ENCODE assay signal across 12 cellular contexts in the genomic region with DNA sequence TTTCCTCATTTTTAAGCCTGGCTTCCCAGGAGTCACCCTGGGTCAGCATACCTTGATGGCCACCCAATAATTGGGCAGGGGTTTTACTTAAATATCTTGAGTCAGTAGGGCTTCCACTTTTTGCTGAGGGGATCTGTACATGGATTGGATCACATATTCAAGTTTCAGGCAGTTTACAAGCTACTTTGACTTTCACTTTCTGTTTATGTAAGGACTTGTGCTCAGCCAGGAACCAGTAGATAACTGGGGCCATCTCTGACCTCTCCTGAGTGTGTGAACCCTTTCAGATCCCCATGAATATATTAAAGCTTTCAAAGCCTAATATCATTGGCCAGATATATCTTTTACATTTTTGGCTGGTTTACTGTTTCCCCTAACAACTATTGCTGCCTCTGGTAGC. TPM values are rescaled to one million over a fixed set of nuclear protein-coding genes. Genes with fewer than 3 reads are reported as not detected.
DNase-seq lines count a peak whose midpoint lies in the region; ATAC-seq, FAIRE-seq and TF ChIP-seq lines count a peak whose summit lies in the region.
"Had no signal": no experiment of that assay in that cellular context is flagged by ENCODE, and none has a peak within 500 bp of the region (broad histone marks: within the 10 kb centered on the region; RNA-seq: fewer than 3 reads in every experiment).

No MANE protein-coding gene starts in this region.

- H3K79me2 ChIP-seq in astrocyte (ENCODE audit: insufficient read depth, low read length): no peaks in the 10 kb centered on the region

- FAIRE-seq in astrocyte (lab: Jason Lieb, UNC): no peak

- no peaks in the 10 kb centered on the region for H3K4me1 Mint-ChIP-seq in astrocyte (ENCODE audit: low read depth, unreplicated experiment)

- H3K27me3 Mint-ChIP-seq in astrocyte (ENCODE audit: low read depth, unreplicated experiment): no peaks in the 10 kb centered on the region

- no peaks in the 10 kb centered on the region for H4K20me1 ChIP-seq in astrocyte (ENCODE audit: insufficient read depth, low read length)

- H3K4me1 ChIP-seq in astrocyte (ENCODE audit: insufficient read depth, low read length): no peaks in the 10 kb centered on the region
- H3K4me1 ChIP-seq in SJCRH30: no peaks in the 10 kb centered on the region
- H3K4me1 ChIP-seq in heart right ventricle: no peaks in the 10 kb centered on the region
- H3K4me1 ChIP-seq: gastroesophageal sphincter had no signal

- H3K27ac Mint-ChIP-seq in astrocyte (ENCODE audit: unreplicated experiment): peak overlapping the region; percentile 71
- H3K27ac Mint-ChIP-seq: activated T-cell treated with anti-CD3 and anti-CD28 coated beads, Interleukin-2, amount 50 U/mL, for 72 hours had no signal

- no peak overlapping the region for H3K4me3 Mint-ChIP-seq in astrocyte (ENCODE audit: unreplicated experiment)

- ATAC-seq in GM18499 (IDR thresholded peaks at IDR 0.05; ENCODE audit: insufficient read depth, unreplicated experiment) (peak; percentile 90), GM21526 (IDR thresholded peaks at IDR 0.05; ENCODE audit: low FRiP score, unreplicated experiment) (peak; percentile 91), HG03432 (IDR thresholded peaks at IDR 0.05; ENCODE audit: unreplicated experiment) (peak; percentile 95), heart right ventricle (no peak), left colon (no peak)
- no peak for ATAC-seq in stimulated activated naive CD8-positive, alpha-beta T cell treated with anti-CD3 and anti-CD28 coated beads, Interleukin-15, Interleukin-2, amounts not matched to agents 100 U/mL and 50 U/mL, for 24 hours
- ATAC-seq: activated T-cell treated with anti-CD3 and anti-CD28 coated beads, Interleukin-2, amount 50 U/mL, for 72 hours; gastroesophageal sphincter had no signal

- DNase-seq in astrocyte (ENCODE audit: low read depth) (no peak), SJCRH30 (no peak), heart right ventricle (no peak), left colon (no peak)
- no peak for DNase-seq in stimulated activated naive CD8-positive, alpha-beta T cell treated with anti-CD3 and anti-CD28 coated beads, Interleukin-15, Interleukin-2, amounts not matched to agents 100 U/mL and 50 U/mL, for 24 hours
- DNase-seq: activated T-cell treated with anti-CD3 and anti-CD28 coated beads, Interleukin-2, amount 50 U/mL, for 72 hours; trophoblast cell had no signal

- H3K9me3 ChIP-seq in astrocyte (ENCODE audit: insufficient read depth, low read depth, low read length) (peaks cover 10% of the 10 kb centered on the region), SJCRH30 (replicated peaks) (no peaks in the 10 kb centered on the region), heart right ventricle (peaks cover 0 to 18% (median 0%) of the 10 kb centered on the region in 11 donors)

- no peak overlapping the region for H2AFZ ChIP-seq in astrocyte (ENCODE audit: low read depth, low read length)

- no peak overlapping the region for H3K27ac ChIP-seq in astrocyte (ENCODE audit: low read depth, low read length)
- H3K27ac ChIP-seq in SJCRH30: no peak overlapping the region
- no peak overlapping the region for H3K27ac ChIP-seq in heart right ventricle
- H3K27ac ChIP-seq: gastroesophageal sphincter had no signal

- H3K4me3 ChIP-seq in astrocyte (ENCODE audit: insufficient read depth, low read depth, low read length): no peak overlapping the region
- H3K4me3 ChIP-seq in SJCRH30: no peak overlapping the region
- H3K4me3 ChIP-seq in heart right ventricle: peak overlapping the region in 1 of 10 donors; percentile 7
- H3K4me3 ChIP-seq: gastroesophageal sphincter had no signal

- no peak overlapping the region for H3K4me2 ChIP-seq in astrocyte (ENCODE audit: low read length)

- H3K36me3 ChIP-seq in astrocyte (ENCODE audit: insufficient read depth, low read length) (no peaks in the 10 kb centered on the region), SJCRH30 (no peaks in the 10 kb centered on the region), heart right ventricle (no peaks in the 10 kb centered on the region)
- H3K36me3 ChIP-seq: gastroesophageal sphincter had no signal

- H3K9me3 Mint-ChIP-seq in astrocyte (ENCODE audit: unreplicated experiment): no peaks in the 10 kb centered on the region

- intact Hi-C loops in heart right ventricle (cut with DNase I): no loop called here
- intact Hi-C loops in left colon (cut with DNase I, micrococcal nuclease): no loop called here

- no peak overlapping the region for H3K9ac ChIP-seq in astrocyte (ENCODE audit: low read length)

- TF ChIP-seq CTCF in astrocyte (IDR thresholded peaks at IDR 0.05; ENCODE audit: insufficient read depth, low read depth, low read length) (no peak), heart right ventricle (IDR thresholded peaks at IDR 0.05) (no peak)

- H3K36me3 Mint-ChIP-seq in astrocyte (ENCODE audit: low read depth, unreplicated experiment): no peaks in the 10 kb centered on the region

- no peaks in the 10 kb centered on the region for H3K27me3 ChIP-seq in astrocyte (ENCODE audit: insufficient read depth, low read length)
- no peaks in the 10 kb centered on the region for H3K27me3 ChIP-seq in SJCRH30
- H3K27me3 ChIP-seq in heart right ventricle: no peaks in the 10 kb centered on the region
- H3K27me3 ChIP-seq: gastroesophageal sphincter had no signal

RNA-seq across cellular contexts. Expression of gene SLCO6A1, which starts 45.1 kb away (rescaled TPM):
- total RNA-seq in astrocyte (not detected in 2 replicates), heart right ventricle (not detected), left colon (not detected)
- total RNA-seq in SJCRH30 (2014; rRNA removed; shearing (Covaris generic)): not detected in 2 replicates
- polyA plus RNA-seq in heart right ventricle: not detected
- total RNA-seq: activated T-cell treated with anti-CD3 and anti-CD28 coated beads, Interleukin-2, amount 50 U/mL, for 72 hours; gastroesophageal sphincter; pulmonary artery endothelial cell had no signal

Comparison
In these comparisons a context has a peak if more than half of its experiments do, and no peak if none do; other contexts are left out.
1. ATAC-seq: peak in GM18499 (single experiment), GM21526 (single experiment) and HG03432 (single experiment); none in stimulated activated naive CD8-positive, alpha-beta T cell treated with anti-CD3 and anti-CD28 coated beads, Interleukin-15, Interleukin-2, amounts not matched to agents 100 U/mL and 50 U/mL, for 24 hours (single experiment), heart right ventricle (0 of 8) and left colon (single experiment).